ENCODE assay signal across 8 cellular contexts in genomic region chr18:24825397-24825796, GRCh38.
"Had no signal": no experiment of that assay in that cellular context is flagged by ENCODE, and none has a peak within 500 bp of the region (broad histone marks: within the 10 kb centered on the region; RNA-seq: fewer than 3 reads in every experiment).

No MANE protein-coding gene starts in this region.

- H3K4me1 Mint-ChIP-seq: IgD-negative memory B cell had no signal

- H3K9me3 ChIP-seq: HAP-1 had no signal

- H3K36me3 Mint-ChIP-seq: IgD-negative memory B cell had no signal

- H3K4me2 ChIP-seq: GM23338 had no signal

- DNase-seq: H7, HFFc6, KG1 had no signal

- H3K4me3 Mint-ChIP-seq: GM23338, HFFc6, IgD-negative memory B cell had no signal

- H3K36me3 ChIP-seq: HAP-1 had no signal

- ATAC-seq: HCT116 had no signal

- H2AFZ ChIP-seq: GM23338 had no signal

- H3K4me3 ChIP-seq: GM23338, HAP-1 had no signal

- H3K9me3 Mint-ChIP-seq: GM23338, IgD-negative memory B cell had no signal

- H3K27ac Mint-ChIP-seq: GM23338, HFFc6, IgD-negative memory B cell had no signal

- H3K4me1 ChIP-seq: HAP-1 had no signal

- H3K27ac ChIP-seq: HL-60 had no signal
